ENCODE assay signal across 25 cellular contexts in genomic region chr11:85822814-85823213, GRCh38. TPM values are rescaled to one million over a fixed set of nuclear protein-coding genes. Genes with fewer than 3 reads are reported as not detected.
DNase-seq lines count a peak whose midpoint lies in the region; FAIRE-seq and TF ChIP-seq lines count a peak whose summit lies in the region.
"Had no signal": no experiment of that assay in that cellular context is flagged by ENCODE, and none has a peak within 500 bp of the region (broad histone marks: within the 10 kb centered on the region; RNA-seq: fewer than 3 reads in every experiment).

No MANE protein-coding gene starts in this region.

- no peak for TF ChIP-seq CTCF in keratinocyte (optimal IDR thresholded peaks at IDR 0.05 in 1 of 3, IDR thresholded peaks at IDR 0.05 in 1 of 3, conservative IDR thresholded peaks at IDR 0.05 in 1 of 3; ENCODE audit: extremely low read depth in 1 of 3, insufficient read depth in 2 of 3, low read length in 3 of 3)

- DNase-seq in CD8-positive, alpha-beta memory T cell, result no peak
- DNase-seq in HK-2 (ENCODE audit: unreplicated experiment), result peak; percentile 38
- peak; percentile 69 for DNase-seq in amniotic epithelial cell (ENCODE audit: low read depth)
- DNase-seq in keratinocyte (ENCODE audit: low read depth, low spot score), result no peak
- no peak for DNase-seq in HAP-1 (ENCODE audit: low spot score in 2 of 2)
- DNase-seq in GM19238 (ENCODE audit: insufficient read length, low spot score), result no peak
- DNase-seq in occipital lobe (lab: John Stamatoyannopoulos, UW), result no peak
- no peak for DNase-seq in stimulated activated CD4-positive, alpha-beta T cell treated with anti-CD3 and anti-CD28 coated beads, Interleukin-1b, Interleukin-23, amount 100 ng/mL, for 48 hours
- DNase-seq: activated naive CD4-positive, alpha-beta T cell treated with anti-CD3 and anti-CD28 coated beads, Interleukin-2, amount 50 U/mL, for 16 hours; cerebellar nuclear complex; hippocampal formation; Kasumi-1; NCI-H1930; NCI-H748 treated with DMSO at 0.1 percent for 48 hours; stimulated activated CD4-positive, alpha-beta T cell treated with anti-CD3 and anti-CD28 coated beads, Interleukin-4, amount 100 ng/mL, for 4 hours; stimulated activated naive CD4-positive, alpha-beta T cell had no signal

- H3K27ac Mint-ChIP-seq in CD8-positive, alpha-beta memory T cell, result peak overlapping the region; percentile 56 to 98 (median 92)
- H3K27ac Mint-ChIP-seq: CD14-positive monocyte had no signal

- H3K9me1 ChIP-seq in keratinocyte (ENCODE audit: control insufficient read depth, extremely low read depth, insufficient read depth, low read length), result peaks cover 4% of the 10 kb centered on the region

- H3K4me3 Mint-ChIP-seq in CD8-positive, alpha-beta memory T cell, result peak overlapping the region in 3 of 7 donors; percentile 13 to 48 (median 48)
- H3K4me3 Mint-ChIP-seq: CD14-positive monocyte had no signal

- in situ Hi-C loops in HAP-1 (cut with MboI; ENCODE audit: low sequenced_read_pairs), result no loop called here

- dilution Hi-C loops in keratinocyte (cut with MboI; ENCODE audit: extremely low pct_ligation_motif_present, low sequenced_read_pairs), result no loop called here

- no peak overlapping the region for H2AFZ ChIP-seq in keratinocyte (ENCODE audit: control insufficient read depth, low read length)

- no peaks in the 10 kb centered on the region for H3K9me3 ChIP-seq in CD8-positive, alpha-beta memory T cell (ENCODE audit: low read length)
- no peaks in the 10 kb centered on the region for H3K9me3 ChIP-seq in keratinocyte (ENCODE audit: control insufficient read depth, low read depth, low read length)
- H3K9me3 ChIP-seq in HAP-1, result no peaks in the 10 kb centered on the region
- H3K9me3 ChIP-seq: vagina had no signal

- POLR2A ChIA-PET in CD8-positive, alpha-beta memory T cell (lab: Charles Lee), result no interaction called here

- no peaks in the 10 kb centered on the region for H3K36me3 Mint-ChIP-seq in CD8-positive, alpha-beta memory T cell
- H3K36me3 Mint-ChIP-seq: CD14-positive monocyte had no signal

- no peak overlapping the region for H3K4me2 ChIP-seq in keratinocyte (ENCODE audit: control insufficient read depth, extremely low read depth, insufficient read depth, low read depth, low read length)

- no peaks in the 10 kb centered on the region for H3K79me2 ChIP-seq in keratinocyte (ENCODE audit: control insufficient read depth, insufficient read depth, low read length)

- H3K4me1 Mint-ChIP-seq in CD8-positive, alpha-beta memory T cell, result peaks cover 62 to 68% (median 67%) of the 10 kb centered on the region in 3 donors
- H3K4me1 Mint-ChIP-seq: CD14-positive monocyte had no signal

- H3K9ac ChIP-seq in keratinocyte (ENCODE audit: control insufficient read depth, extremely low read depth, insufficient read depth, low read length), result no peak overlapping the region

- peak; percentile 26 for FAIRE-seq in keratinocyte (lab: Jason Lieb, UNC)
- FAIRE-seq: endothelial cell of umbilical vein, GM19239, TTC549 had no signal

- CTCF ChIA-PET in CD8-positive, alpha-beta memory T cell (lab: Charles Lee), result interaction anchor here (1.9 kb wide), 1 partner anchor 13 kb away, joined by 7 read pairs; the partner anchor contains the start of gene SYTL2

- no peaks in the 10 kb centered on the region for H4K20me1 ChIP-seq in keratinocyte (ENCODE audit: control insufficient read depth, extremely low read depth, insufficient read depth, low read length)

- H3K27me3 Mint-ChIP-seq in CD8-positive, alpha-beta memory T cell, result no peaks in the 10 kb centered on the region

- no peak overlapping the region for H3K27ac ChIP-seq in CD8-positive, alpha-beta memory T cell (ENCODE audit: low read depth, low read length)
- no peak overlapping the region for H3K27ac ChIP-seq in keratinocyte (ENCODE audit: control insufficient read depth, insufficient read depth, low read length)
- H3K27ac ChIP-seq: vagina had no signal

- no peaks in the 10 kb centered on the region for H3K9me3 Mint-ChIP-seq in CD8-positive, alpha-beta memory T cell
- H3K9me3 Mint-ChIP-seq: CD14-positive monocyte had no signal

- H3K4me3 ChIP-seq in CD8-positive, alpha-beta memory T cell (ENCODE audit: low read length), result peak overlapping the region; percentile 20
- H3K4me3 ChIP-seq in keratinocyte (ENCODE audit: control insufficient read depth in 2 of 3, extremely low read depth in 1 of 3, insufficient read depth in 2 of 3, low read depth in 1 of 3, low read length in 3 of 3), result no peak overlapping the region
- no peak overlapping the region for H3K4me3 ChIP-seq in HAP-1
- H3K4me3 ChIP-seq: lung, vagina had no signal

- no peaks in the 10 kb centered on the region for H3K36me3 ChIP-seq in CD8-positive, alpha-beta memory T cell (ENCODE audit: insufficient read depth, low read length)
- H3K36me3 ChIP-seq in keratinocyte (ENCODE audit: control insufficient read depth in 2 of 2, extremely low read depth in 1 of 2, insufficient read depth in 2 of 2, low read length in 2 of 2) (no peaks in the 10 kb centered on the region), HAP-1 (replicated peaks) (no peaks in the 10 kb centered on the region)
- H3K36me3 ChIP-seq: vagina had no signal

- no peaks in the 10 kb centered on the region for H3K27me3 ChIP-seq in CD8-positive, alpha-beta memory T cell (ENCODE audit: insufficient read depth, low read length, poor library complexity, severe bottlenecking)
- no peaks in the 10 kb centered on the region for H3K27me3 ChIP-seq in keratinocyte (ENCODE audit: control insufficient read depth, extremely low read depth, insufficient read depth, low read length)
- H3K27me3 ChIP-seq in HAP-1 (ENCODE audit: low read depth), result no peaks in the 10 kb centered on the region
- H3K27me3 ChIP-seq: vagina had no signal

- peaks cover 56% of the 10 kb centered on the region for H3K4me1 ChIP-seq in CD8-positive, alpha-beta memory T cell (ENCODE audit: insufficient read depth, low read length)
- peaks cover 10% of the 10 kb centered on the region for H3K4me1 ChIP-seq in keratinocyte (ENCODE audit: control insufficient read depth, extremely low read depth, insufficient read depth, low read length)
- H3K4me1 ChIP-seq in HAP-1, result no peaks in the 10 kb centered on the region; the same call in 1 of the 2 replicates

RNA-seq across cellular contexts. Expression of gene SYTL2, which starts 11.9 kb away (rescaled TPM):
- total RNA-seq in CD8-positive, alpha-beta memory T cell, result 10 to 100 TPM; 12.4 to 13.2 TPM
- polyA plus RNA-seq in CD8-positive, alpha-beta memory T cell, result 52.3 TPM
- 1.3 to 3.1 TPM (median 1.4 TPM) in 3 replicates for polyA plus RNA-seq in keratinocyte
- polyA plus RNA-seq in keratinocyte (2011; ENCODE audit: low read depth), result 13.9 TPM
- 0.68 and 1.8 TPM in 2 replicates for polyA plus RNA-seq in keratinocyte (2011; cell fraction: cytosol; rRNA removed)
- 6.2 and 11.0 TPM in 2 replicates for polyA plus RNA-seq in keratinocyte (2011; cell fraction: nucleus; rRNA removed)
- 1.0 and 8.3 TPM in 2 replicates for polyA plus RNA-seq in keratinocyte (2012; ENCODE audit: low replicate concordance)
- 1.2 to 3.0 TPM (median 1.9 TPM) in 3 replicates for polyA minus RNA-seq in keratinocyte
- polyA minus RNA-seq in keratinocyte (2011; cell fraction: cytosol; rRNA and poly(A)+ RNA removed), result not detected
- polyA minus RNA-seq in keratinocyte (2011; cell fraction: nucleus; rRNA and poly(A)+ RNA removed), result 3.9 and 7.0 TPM in 2 replicates
- 7.0 TPM for total RNA-seq in occipital lobe

RNA-seq across cellular contexts. Expression of gene CCDC83, which starts 32.4 kb away (rescaled TPM):
- total RNA-seq in CD8-positive, alpha-beta memory T cell, result not detected
- polyA plus RNA-seq in CD8-positive, alpha-beta memory T cell, result not detected
- polyA plus RNA-seq in keratinocyte, result not detected in 3 replicates
- not detected for polyA plus RNA-seq in keratinocyte (2011; ENCODE audit: low read depth)
- not detected in 2 replicates for polyA plus RNA-seq in keratinocyte (2011; cell fraction: cytosol; rRNA removed)
- not detected in 2 replicates for polyA plus RNA-seq in keratinocyte (2011; cell fraction: nucleus; rRNA removed)
- not detected in 2 replicates for polyA plus RNA-seq in keratinocyte (2012; ENCODE audit: low replicate concordance)
- polyA minus RNA-seq in keratinocyte, result not detected in 3 replicates
- polyA minus RNA-seq in keratinocyte (2011; cell fraction: cytosol; rRNA and poly(A)+ RNA removed), result not detected
- polyA minus RNA-seq in keratinocyte (2011; cell fraction: nucleus; rRNA and poly(A)+ RNA removed), result not detected in 2 replicates
- total RNA-seq in occipital lobe, result not detected
- total RNA-seq: activated CD8-positive, alpha-beta memory T cell treated with anti-CD3 and anti-CD28 coated beads for 36 hours; endothelial cell of umbilical vein; lung; Right ventricle myocardium inferior; sciatic nerve; vagina had no signal
- polyA plus RNA-seq: CD14-positive monocyte, endothelial cell of umbilical vein, lung had no signal

Comparison
In these comparisons a context has a peak if more than half of its experiments do, and no peak if none do; other contexts are left out.
1. DNase-seq: peak in HK-2 (single experiment) and amniotic epithelial cell (single experiment); none in CD8-positive, alpha-beta memory T cell (0 of 5), keratinocyte (single experiment), HAP-1 (0 of 2), GM19238 (single experiment), occipital lobe (single experiment) and stimulated activated CD4-positive, alpha-beta T cell treated with anti-CD3 and anti-CD28 coated beads, Interleukin-1b, Interleukin-23, amount 100 ng/mL, for 48 hours (single experiment).